Comparison of ENCODE assay signal across 30 cellular contexts in the genomic region with DNA sequence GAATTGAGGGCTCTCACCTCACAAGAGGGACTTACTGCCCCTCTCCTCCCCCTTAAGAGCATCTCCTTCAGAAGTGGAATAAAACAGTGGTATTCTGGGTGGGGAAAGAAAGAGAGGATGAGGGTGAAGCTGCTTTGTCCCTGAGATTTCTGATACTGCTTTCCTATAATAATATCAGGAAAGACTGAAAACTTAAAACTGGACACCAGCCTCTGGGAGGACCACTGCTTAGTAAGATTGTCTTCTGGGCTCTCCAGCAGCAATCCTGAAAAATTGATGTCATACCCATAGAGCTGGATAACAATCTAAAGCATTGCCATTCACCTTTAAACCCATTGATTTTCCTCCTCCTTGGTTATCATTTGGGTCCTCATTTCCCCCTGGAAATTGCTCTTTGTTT. TPM values are rescaled to one million over a fixed set of nuclear protein-coding genes. Genes with fewer than 3 reads are reported as not detected.
"Had no signal": no experiment of that assay in that cellular context is flagged by ENCODE, and none has a peak within 500 bp of the region (broad histone marks: within the 10 kb centered on the region; RNA-seq: fewer than 3 reads in every experiment).

No MANE protein-coding gene starts in this region.

- FAIRE-seq: colon had no signal

- H3K4me3 ChIP-seq: body of pancreas, esophagus squamous epithelium, gastroesophageal sphincter, heart right ventricle had no signal

- H3K9me3 ChIP-seq: body of pancreas, gastroesophageal sphincter, heart right ventricle had no signal

- DNase-seq: activated B cell treated with CpG ODN at 0.5 μM for 24 hours; activated CD4-positive, alpha-beta T cell treated with anti-CD3 and anti-CD28 coated beads for 48 hours; activated CD4-positive, alpha-beta T cell treated with anti-CD3 and anti-CD28 coated beads, Interleukin-2, amount 50 U/mL, for 1 hour; activated CD4-positive, alpha-beta T cell treated with anti-CD3 and anti-CD28 coated beads, Interleukin-2, amount 50 U/mL, for 48 hours; activated CD8-positive, alpha-beta T cell treated with anti-CD3 and anti-CD28 coated beads for 36 hours; activated effector memory CD4-positive, alpha-beta T cell treated with Interleukin-2 at 50 U/mL for 16 hours; activated gamma-delta T cell treated with Interleukin-2 at 50 U/mL for 16 hours; activated naive CD4-positive, alpha-beta T cell treated with anti-CD3 and anti-CD28 coated beads, Interleukin-2, amount 50 U/mL, for 16 hours; activated naive CD4-positive, alpha-beta T cell treated with Interleukin-2 at 50 U/mL for 16 hours; activated T-cell treated with anti-CD3 and anti-CD28 coated beads, Interleukin-2, amount 50 U/mL, for 4 hours; amygdala; body of pancreas; caudate nucleus; cortex of kidney; dermis blood vessel endothelial cell; effector CD4-positive, alpha-beta T cell; effector memory CD8-positive, alpha-beta T cell; esophagus squamous epithelium; foreskin melanocyte; heart right ventricle; T-helper 17 cell; T1000; WERI-Rb-1 had no signal

- ATAC-seq: activated CD4-positive, CD25-positive, alpha-beta regulatory T cell treated with anti-CD3 and anti-CD28 coated beads, Interleukin-2, amount 50 U/mL, for 24 hours; activated CD8-positive, alpha-beta T cell treated with anti-CD3 and anti-CD28 coated beads for 36 hours; activated T-cell treated with anti-CD3 and anti-CD28 coated beads, Interleukin-2, amount 50 U/mL, for 4 hours; activated T-helper 17 cell treated with anti-CD3 and anti-CD28 coated beads, Interleukin-2, amount 50 U/mL, for 72 hours; body of pancreas; effector memory CD8-positive, alpha-beta T cell; gastroesophageal sphincter; heart right ventricle; T-helper 17 cell had no signal

- H3K27ac ChIP-seq: body of pancreas, esophagus squamous epithelium, gastroesophageal sphincter, heart right ventricle, WERI-Rb-1 had no signal

- H3K36me3 ChIP-seq: esophagus squamous epithelium, gastroesophageal sphincter, heart right ventricle, WERI-Rb-1 had no signal

RNA-seq across cellular contexts. Expression of gene HOXD4, which starts 4.7 kb away (rescaled TPM):
- total RNA-seq: activated B cell treated with CpG ODN at 0.5 μM for 24 hours; activated CD8-positive, alpha-beta T cell treated with anti-CD3 and anti-CD28 coated beads for 36 hours; activated T-cell treated with anti-CD3 and anti-CD28 coated beads, Interleukin-2, amount 50 U/mL, for 4 hours; activated T-helper 17 cell treated with anti-CD3 and anti-CD28 coated beads, Interleukin-2, amount 50 U/mL, for 72 hours; chondrocyte; fibroblast of lung; T-helper 17 cell had no signal
- polyA plus RNA-seq: fibroblast of lung had no signal

RNA-seq across cellular contexts. Expression of gene HOXD3, which starts 10.5 kb away (rescaled TPM):
- total RNA-seq: activated B cell treated with CpG ODN at 0.5 μM for 24 hours; activated CD8-positive, alpha-beta T cell treated with anti-CD3 and anti-CD28 coated beads for 36 hours; activated T-cell treated with anti-CD3 and anti-CD28 coated beads, Interleukin-2, amount 50 U/mL, for 4 hours; activated T-helper 17 cell treated with anti-CD3 and anti-CD28 coated beads, Interleukin-2, amount 50 U/mL, for 72 hours; chondrocyte; fibroblast of lung; T-helper 17 cell had no signal
- polyA plus RNA-seq: fibroblast of lung had no signal

RNA-seq across cellular contexts. Expression of gene HOXD8, which starts 17.1 kb away (rescaled TPM):
- total RNA-seq: activated B cell treated with CpG ODN at 0.5 μM for 24 hours; activated CD8-positive, alpha-beta T cell treated with anti-CD3 and anti-CD28 coated beads for 36 hours; activated T-helper 17 cell treated with anti-CD3 and anti-CD28 coated beads, Interleukin-2, amount 50 U/mL, for 72 hours; chondrocyte; fibroblast of lung; T-helper 17 cell had no signal
- polyA plus RNA-seq: fibroblast of lung had no signal

RNA-seq across cellular contexts. Expression of gene HOXD9, which starts 24.1 kb away (rescaled TPM):
- total RNA-seq: activated B cell treated with CpG ODN at 0.5 μM for 24 hours; activated CD8-positive, alpha-beta T cell treated with anti-CD3 and anti-CD28 coated beads for 36 hours; activated T-cell treated with anti-CD3 and anti-CD28 coated beads, Interleukin-2, amount 50 U/mL, for 4 hours; activated T-helper 17 cell treated with anti-CD3 and anti-CD28 coated beads, Interleukin-2, amount 50 U/mL, for 72 hours; chondrocyte; fibroblast of lung; T-helper 17 cell had no signal
- polyA plus RNA-seq: fibroblast of lung had no signal

RNA-seq across cellular contexts. Expression of gene HOXD10, which starts 30.1 kb away (rescaled TPM):
- total RNA-seq: activated B cell treated with CpG ODN at 0.5 μM for 24 hours; activated CD8-positive, alpha-beta T cell treated with anti-CD3 and anti-CD28 coated beads for 36 hours; activated T-cell treated with anti-CD3 and anti-CD28 coated beads, Interleukin-2, amount 50 U/mL, for 4 hours; activated T-helper 17 cell treated with anti-CD3 and anti-CD28 coated beads, Interleukin-2, amount 50 U/mL, for 72 hours; chondrocyte; fibroblast of lung; heart right ventricle; T-helper 17 cell had no signal
- polyA plus RNA-seq: aorta, fibroblast of lung, heart right ventricle had no signal
